ENCODE assay signal across 2 cellular contexts in the genomic region with DNA sequence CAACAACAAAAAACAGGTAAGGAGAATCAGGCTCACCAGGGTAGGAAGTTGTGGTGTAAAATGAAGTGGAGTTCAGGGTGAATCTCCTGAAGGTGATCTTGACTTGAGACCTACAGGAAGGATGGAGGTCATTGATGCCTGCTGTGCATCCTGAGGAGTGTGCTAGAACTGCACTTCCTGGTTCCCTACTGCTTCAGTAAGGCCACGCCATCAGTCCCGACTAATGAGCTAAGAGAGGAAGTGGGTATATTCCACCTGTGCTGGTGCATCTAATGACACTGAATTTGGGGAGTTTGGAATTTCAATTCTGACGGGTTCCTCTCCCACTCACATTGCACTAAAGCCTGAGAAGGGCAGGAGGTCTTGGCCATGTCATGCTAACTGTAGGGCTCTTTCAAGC.
TF ChIP-seq lines count a peak whose summit lies in the region.

No MANE protein-coding gene starts in this region.

TF ChIP-seq in GM23338, 12 proteins besides CTCF, POLR2A, EP300 and RAD21 (continued from another document):
- TF ChIP-seq, protein P1, sequence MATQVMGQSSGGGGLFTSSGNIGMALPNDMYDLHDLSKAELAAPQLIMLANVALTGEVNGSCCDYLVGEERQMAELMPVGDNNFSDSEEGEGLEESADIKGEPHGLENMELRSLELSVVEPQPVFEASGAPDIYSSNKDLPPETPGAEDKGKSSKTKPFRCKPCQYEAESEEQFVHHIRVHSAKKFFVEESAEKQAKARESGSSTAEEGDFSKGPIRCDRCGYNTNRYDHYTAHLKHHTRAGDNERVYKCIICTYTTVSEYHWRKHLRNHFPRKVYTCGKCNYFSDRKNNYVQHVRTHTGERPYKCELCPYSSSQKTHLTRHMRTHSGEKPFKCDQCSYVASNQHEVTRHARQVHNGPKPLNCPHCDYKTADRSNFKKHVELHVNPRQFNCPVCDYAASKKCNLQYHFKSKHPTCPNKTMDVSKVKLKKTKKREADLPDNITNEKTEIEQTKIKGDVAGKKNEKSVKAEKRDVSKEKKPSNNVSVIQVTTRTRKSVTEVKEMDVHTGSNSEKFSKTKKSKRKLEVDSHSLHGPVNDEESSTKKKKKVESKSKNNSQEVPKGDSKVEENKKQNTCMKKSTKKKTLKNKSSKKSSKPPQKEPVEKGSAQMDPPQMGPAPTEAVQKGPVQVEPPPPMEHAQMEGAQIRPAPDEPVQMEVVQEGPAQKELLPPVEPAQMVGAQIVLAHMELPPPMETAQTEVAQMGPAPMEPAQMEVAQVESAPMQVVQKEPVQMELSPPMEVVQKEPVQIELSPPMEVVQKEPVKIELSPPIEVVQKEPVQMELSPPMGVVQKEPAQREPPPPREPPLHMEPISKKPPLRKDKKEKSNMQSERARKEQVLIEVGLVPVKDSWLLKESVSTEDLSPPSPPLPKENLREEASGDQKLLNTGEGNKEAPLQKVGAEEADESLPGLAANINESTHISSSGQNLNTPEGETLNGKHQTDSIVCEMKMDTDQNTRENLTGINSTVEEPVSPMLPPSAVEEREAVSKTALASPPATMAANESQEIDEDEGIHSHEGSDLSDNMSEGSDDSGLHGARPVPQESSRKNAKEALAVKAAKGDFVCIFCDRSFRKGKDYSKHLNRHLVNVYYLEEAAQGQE (IDR thresholded peaks at IDR 0.05; ENCODE audit: unreplicated experiment) = no peak
- TF ChIP-seq NANOG (IDR thresholded peaks at IDR 0.05; ENCODE audit: borderline replicate concordance) (no peak), EZH2 (IDR thresholded peaks at IDR 0.05; ENCODE audit: low read depth, unreplicated experiment) (no peak), EZH2phosphoT487 (IDR thresholded peaks at IDR 0.05; ENCODE audit: unreplicated experiment) (no peak), STAT1 (IDR thresholded peaks at IDR 0.05; ENCODE audit: unreplicated experiment) (no peak), ZNF114 (CRISPR knock-in tag; IDR thresholded peaks at IDR 0.05) (no peak), POLR2AphosphoS5 (IDR thresholded peaks at IDR 0.05; ENCODE audit: low read depth) (no peak)
- TF ChIP-seq, protein P2, sequence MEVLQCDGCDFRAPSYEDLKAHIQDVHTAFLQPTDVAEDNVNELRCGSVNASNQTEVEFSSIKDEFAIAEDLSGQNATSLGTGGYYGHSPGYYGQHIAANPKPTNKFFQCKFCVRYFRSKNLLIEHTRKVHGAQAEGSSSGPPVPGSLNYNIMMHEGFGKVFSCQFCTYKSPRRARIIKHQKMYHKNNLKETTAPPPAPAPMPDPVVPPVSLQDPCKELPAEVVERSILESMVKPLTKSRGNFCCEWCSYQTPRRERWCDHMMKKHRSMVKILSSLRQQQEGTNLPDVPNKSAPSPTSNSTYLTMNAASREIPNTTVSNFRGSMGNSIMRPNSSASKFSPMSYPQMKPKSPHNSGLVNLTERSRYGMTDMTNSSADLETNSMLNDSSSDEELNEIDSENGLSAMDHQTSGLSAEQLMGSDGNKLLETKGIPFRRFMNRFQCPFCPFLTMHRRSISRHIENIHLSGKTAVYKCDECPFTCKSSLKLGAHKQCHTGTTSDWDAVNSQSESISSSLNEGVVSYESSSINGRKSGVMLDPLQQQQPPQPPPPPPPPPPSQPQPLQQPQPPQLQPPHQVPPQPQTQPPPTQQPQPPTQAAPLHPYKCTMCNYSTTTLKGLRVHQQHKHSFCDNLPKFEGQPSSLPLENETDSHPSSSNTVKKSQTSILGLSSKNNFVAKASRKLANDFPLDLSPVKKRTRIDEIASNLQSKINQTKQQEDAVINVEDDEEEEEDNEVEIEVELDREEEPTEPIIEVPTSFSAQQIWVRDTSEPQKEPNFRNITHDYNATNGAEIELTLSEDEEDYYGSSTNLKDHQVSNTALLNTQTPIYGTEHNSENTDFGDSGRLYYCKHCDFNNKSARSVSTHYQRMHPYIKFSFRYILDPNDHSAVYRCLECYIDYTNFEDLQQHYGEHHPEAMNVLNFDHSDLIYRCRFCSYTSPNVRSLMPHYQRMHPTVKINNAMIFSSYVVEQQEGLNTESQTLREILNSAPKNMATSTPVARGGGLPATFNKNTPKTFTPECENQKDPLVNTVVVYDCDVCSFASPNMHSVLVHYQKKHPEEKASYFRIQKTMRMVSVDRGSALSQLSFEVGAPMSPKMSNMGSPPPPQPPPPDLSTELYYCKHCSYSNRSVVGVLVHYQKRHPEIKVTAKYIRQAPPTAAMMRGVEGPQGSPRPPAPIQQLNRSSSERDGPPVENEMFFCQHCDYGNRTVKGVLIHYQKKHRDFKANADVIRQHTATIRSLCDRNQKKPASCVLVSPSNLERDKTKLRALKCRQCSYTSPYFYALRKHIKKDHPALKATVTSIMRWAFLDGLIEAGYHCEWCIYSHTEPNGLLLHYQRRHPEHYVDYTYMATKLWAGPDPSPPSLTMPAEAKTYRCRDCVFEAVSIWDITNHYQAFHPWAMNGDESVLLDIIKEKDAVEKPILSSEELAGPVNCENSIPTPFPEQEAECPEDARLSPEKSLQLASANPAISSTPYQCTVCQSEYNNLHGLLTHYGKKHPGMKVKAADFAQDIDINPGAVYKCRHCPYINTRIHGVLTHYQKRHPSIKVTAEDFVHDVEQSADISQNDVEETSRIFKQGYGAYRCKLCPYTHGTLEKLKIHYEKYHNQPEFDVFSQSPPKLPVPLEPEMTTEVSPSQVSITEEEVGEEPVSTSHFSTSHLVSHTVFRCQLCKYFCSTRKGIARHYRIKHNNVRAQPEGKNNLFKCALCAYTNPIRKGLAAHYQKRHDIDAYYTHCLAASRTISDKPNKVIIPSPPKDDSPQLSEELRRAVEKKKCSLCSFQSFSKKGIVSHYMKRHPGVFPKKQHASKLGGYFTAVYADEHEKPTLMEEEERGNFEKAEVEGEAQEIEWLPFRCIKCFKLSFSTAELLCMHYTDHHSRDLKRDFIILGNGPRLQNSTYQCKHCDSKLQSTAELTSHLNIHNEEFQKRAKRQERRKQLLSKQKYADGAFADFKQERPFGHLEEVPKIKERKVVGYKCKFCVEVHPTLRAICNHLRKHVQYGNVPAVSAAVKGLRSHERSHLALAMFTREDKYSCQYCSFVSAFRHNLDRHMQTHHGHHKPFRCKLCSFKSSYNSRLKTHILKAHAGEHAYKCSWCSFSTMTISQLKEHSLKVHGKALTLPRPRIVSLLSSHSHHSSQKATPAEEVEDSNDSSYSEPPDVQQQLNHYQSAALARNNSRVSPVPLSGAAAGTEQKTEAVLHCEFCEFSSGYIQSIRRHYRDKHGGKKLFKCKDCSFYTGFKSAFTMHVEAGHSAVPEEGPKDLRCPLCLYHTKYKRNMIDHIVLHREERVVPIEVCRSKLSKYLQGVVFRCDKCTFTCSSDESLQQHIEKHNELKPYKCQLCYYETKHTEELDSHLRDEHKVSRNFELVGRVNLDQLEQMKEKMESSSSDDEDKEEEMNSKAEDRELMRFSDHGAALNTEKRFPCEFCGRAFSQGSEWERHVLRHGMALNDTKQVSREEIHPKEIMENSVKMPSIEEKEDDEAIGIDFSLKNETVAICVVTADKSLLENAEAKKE (CRISPR knock-in tag; IDR thresholded peaks at IDR 0.05) = no peak

TF ChIP-seq in WTC11, 78 proteins besides CTCF, POLR2A, EP300 and RAD21 (continued from another document):
- TF ChIP-seq STAT6 (CRISPR knock-in tag; conservative IDR thresholded peaks at IDR 0.05; ENCODE audit: low read depth) = no peak
